In genomic region chr19:17762505-17763229, GRCh38 we compare ENCODE assay signal across 9 cellular contexts. TPM values are rescaled to one million over a fixed set of nuclear protein-coding genes. Genes with fewer than 3 reads are reported as not detected.
A peak's percentile ranks its signal among the peaks of the same experiment; 100 is the strongest.
DNase-seq lines count a peak whose midpoint lies in the region; ATAC-seq, FAIRE-seq and TF ChIP-seq lines count a peak whose summit lies in the region.
"Had no signal": no experiment of that assay in that cellular context is flagged by ENCODE, and none has a peak within 500 bp of the region (broad histone marks: within the 10 kb centered on the region; RNA-seq: fewer than 3 reads in every experiment).

No MANE protein-coding gene starts in this region.

- CTCF ChIA-PET in A673 (lab: Charles Lee) = interaction anchor here (0.6 to 0.7 kb wide), 2 partner anchors 40 to 270 kb away, joined by 4 read pairs; no protein-coding TSS in a partner anchor
- CTCF ChIA-PET in RWPE1 (lab: Yijun Ruan, JAX) = interaction anchor here (0.6 to 1.0 kb wide), 4 partner anchors 10 to 37 kb away, joined by 3 to 6 read pairs (median 4); no protein-coding TSS in a partner anchor

- H3K27ac Mint-ChIP-seq in effector memory CD8-positive, alpha-beta T cell = no peak overlapping the region

- no TSS peak for BruUV-seq in A673 (replicated peaks; lab: Mats Ljungman, UMichigan)

- no peaks in the 10 kb centered on the region for H3K9me3 Mint-ChIP-seq in effector memory CD8-positive, alpha-beta T cell

- H3K4me3 Mint-ChIP-seq in effector memory CD8-positive, alpha-beta T cell = no peak overlapping the region

- no peak for TF ChIP-seq POLR2A in H54 (IDR thresholded peaks at IDR 0.05; ENCODE audit: low read depth, low read length)

- intact Hi-C loops in A673 (cut with micrococcal nuclease; ENCODE audit: unreplicated experiment) = no loop called here

- H3K27ac ChIP-seq in A673 (ENCODE audit: low read depth, low read length, poor library complexity, severe bottlenecking) = no peak overlapping the region
- 0 out of 2 replicates have a peak overlapping the region, but pooled peaks have one; percentile 1 for H3K27ac ChIP-seq in RWPE1

- no peaks in the 10 kb centered on the region for H3K36me3 ChIP-seq in A673 (ENCODE audit: insufficient read depth, low read length, poor library complexity, severe bottlenecking)

- POLR2A ChIA-PET in A673 (lab: Charles Lee; ENCODE audit: low non-redundant PET) (no interaction called here), RWPE1 (lab: Yijun Ruan, JAX; ENCODE audit: low non-redundant PET) (no interaction called here)

- H3K27me3 ChIP-seq in A673 (replicated peaks; ENCODE audit: insufficient read depth, low read depth, low read length, poor library complexity) = no peaks in the 10 kb centered on the region

- peaks cover 64% of the 10 kb centered on the region for H3K36me3 Mint-ChIP-seq in effector memory CD8-positive, alpha-beta T cell (ENCODE audit: insufficient read depth)

- H3K27me3 Mint-ChIP-seq in effector memory CD8-positive, alpha-beta T cell = no peaks in the 10 kb centered on the region

- H3K4me1 ChIP-seq in A673 (ENCODE audit: insufficient read depth, low read length, poor library complexity, severe bottlenecking) = peaks cover 4% of the 10 kb centered on the region

- H3K4me1 Mint-ChIP-seq in effector memory CD8-positive, alpha-beta T cell (ENCODE audit: low read depth in 2 of 2) = peaks cover 4 to 5% of the 10 kb centered on the region in 2 donors

- no peak overlapping the region for H3K4me3 ChIP-seq in A673 (ENCODE audit: low read depth, low read length, poor library complexity, severe bottlenecking)
- H3K4me3 ChIP-seq in foreskin fibroblast (ENCODE audit: low read depth in 1 of 2, low read length in 2 of 2) = no peak overlapping the region

- FAIRE-seq in H54 (lab: Jason Lieb, UNC) = peak; percentile 11

- DNase-seq in A673 (ENCODE audit: low spot score) (peak; percentile 87), H54 (ENCODE audit: insufficient read length, low spot score) (no peak), RWPE1 (ENCODE audit: low spot score) (peak; percentile 68), foreskin fibroblast (peak; percentile 46 to 75), COR-L47 (lab: John Stamatoyannopoulos, UW) (no peak), cerebellum (ENCODE audit: low spot score) (no peak)
- no peak for DNase-seq in effector memory CD8-positive, alpha-beta T cell

- no peaks in the 10 kb centered on the region for H3K9me3 ChIP-seq in A673 (ENCODE audit: low read depth, low read length, poor library complexity, severe bottlenecking)

- no peak for ATAC-seq in HG02981 (IDR thresholded peaks at IDR 0.05; ENCODE audit: unreplicated experiment)
- no peak for ATAC-seq in effector memory CD8-positive, alpha-beta T cell (replicated peaks)
- ATAC-seq: Right ventricle myocardium inferior had no signal

- no peak for TF ChIP-seq CTCF in A673 (conservative IDR thresholded peaks at IDR 0.05; ENCODE audit: low read depth, low read length)
- no peak for TF ChIP-seq CTCF in RWPE1 (conservative IDR thresholded peaks at IDR 0.05; ENCODE audit: low read depth)
- no peak for TF ChIP-seq CTCF in foreskin fibroblast (IDR thresholded peaks at IDR 0.05; ENCODE audit: low read depth, low read length)

RNA-seq across cellular contexts. Expression of gene FCHO1, which starts 11.4 kb away (rescaled TPM):
- total RNA-seq in A673 (2021) (2.1 and 5.0 TPM in 2 replicates), cerebellum (25.9 TPM)

RNA-seq across cellular contexts. Expression of gene B3GNT3, which starts 32.3 kb away (rescaled TPM):
- total RNA-seq in A673 (2021) (not detected in 2 replicates), cerebellum (not detected)
- total RNA-seq: Right ventricle myocardium inferior had no signal

RNA-seq across cellular contexts. Expression of gene MAP1S, which starts 43.4 kb away (rescaled TPM):
- total RNA-seq in A673 (2021) = 79.1 and 87.3 TPM in 2 replicates
- 31.4 TPM for total RNA-seq in cerebellum

RNA-seq across cellular contexts. Expression of gene INSL3, which starts 58.7 kb away (rescaled TPM):
- not detected in 2 replicates for total RNA-seq in A673 (2021)
- not detected for total RNA-seq in cerebellum
- total RNA-seq: Right ventricle myocardium inferior had no signal

Comparison
In these comparisons a context has a peak if more than half of its experiments do, and no peak if none do; other contexts are left out.
1. DNase-seq: peak in A673 (single experiment), RWPE1 (single experiment) and foreskin fibroblast (2 of 2); none in H54 (single experiment), COR-L47 (single experiment), cerebellum (single experiment) and effector memory CD8-positive, alpha-beta T cell (0 of 3).